Comparison of ENCODE assay signal across 12 cellular contexts in genomic region chr17:74605361-74605760, GRCh38. TPM values are rescaled to one million over a fixed set of nuclear protein-coding genes. Genes with fewer than 3 reads are reported as not detected.
A peak's percentile ranks its signal among the peaks of the same experiment; 100 is the strongest.
DNase-seq lines count a peak whose midpoint lies in the region; ATAC-seq and TF ChIP-seq lines count a peak whose summit lies in the region.
"Had no signal": no experiment of that assay in that cellular context is flagged by ENCODE, and none has a peak within 500 bp of the region (broad histone marks: within the 10 kb centered on the region; RNA-seq: fewer than 3 reads in every experiment).

No MANE protein-coding gene starts in this region.

- no peak overlapping the region for H3K4me2 ChIP-seq in IMR-90 (ENCODE audit: low read depth, low read length)

- H3K56ac ChIP-seq in IMR-90 (ENCODE audit: extremely low read depth, insufficient read depth, low read length) = no peak overlapping the region

- H3K4me1 ChIP-seq in IMR-90 (ENCODE audit: control insufficient read depth, insufficient read depth, low read length) = no peaks in the 10 kb centered on the region
- H3K4me1 ChIP-seq in mucosa of descending colon (ENCODE audit: low read depth) = no peaks in the 10 kb centered on the region

- no peak overlapping the region for H2BK20ac ChIP-seq in IMR-90 (ENCODE audit: low read depth, low read length)

- no peak overlapping the region for H2BK120ac ChIP-seq in IMR-90 (ENCODE audit: low read depth, low read length)

- no peaks in the 10 kb centered on the region for H4K20me1 ChIP-seq in IMR-90 (ENCODE audit: insufficient read depth, low read length)

- H2BK5ac ChIP-seq in IMR-90 (ENCODE audit: low read depth, low read length, poor library complexity, severe bottlenecking) = no peak overlapping the region

- H3K9me3 ChIP-seq in AG04450 (ENCODE audit: control insufficient read depth, insufficient read depth, low read length) (no peaks in the 10 kb centered on the region), IMR-90 (ENCODE audit: control insufficient read depth, insufficient read depth, low read length) (peaks cover 2% of the 10 kb centered on the region; the same call in 1 of the 2 replicates), mucosa of descending colon (no peaks in the 10 kb centered on the region)

- H3K4ac ChIP-seq in IMR-90 (ENCODE audit: low read depth, low read length) = no peak overlapping the region

- no peak overlapping the region for H3K9ac ChIP-seq in IMR-90 (ENCODE audit: low read depth, low read length)

- no peak overlapping the region for H3K23ac ChIP-seq in IMR-90 (ENCODE audit: low read depth, low read length)

- no peak overlapping the region for H4K8ac ChIP-seq in IMR-90 (ENCODE audit: low read depth in 2 of 2, low read length in 2 of 2)

- H4K91ac ChIP-seq in IMR-90 (ENCODE audit: insufficient read depth, low read depth, low read length) = no peak overlapping the region

- TF ChIP-seq CTCF in AG04450 (IDR thresholded peaks at IDR 0.05; ENCODE audit: low read depth, low read length) (no peak), IMR-90 (conservative IDR thresholded peaks at IDR 0.05; ENCODE audit: low read depth, low read length) (no peak), epithelial cell of esophagus (IDR thresholded peaks at IDR 0.05; ENCODE audit: insufficient read depth, low read depth, low read length, missing control alignments) (no peak), mucosa of descending colon (IDR thresholded peaks at IDR 0.05) (no peak)

- in situ Hi-C loops in IMR-90 (cut with MboI; ENCODE audit: low sequenced_read_pairs) = no loop called here

- no peak overlapping the region for H3K14ac ChIP-seq in IMR-90 (replicated peaks; ENCODE audit: low read depth, low read length)

- dilution Hi-C loops in IMR-90 (cut with HindIII; ENCODE audit: low sequenced_read_pairs, unreplicated experiment) = no loop called here

- no peak for TF ChIP-seq RAD21 in IMR-90 (IDR thresholded peaks at IDR 0.05; ENCODE audit: low read length)

- H4K5ac ChIP-seq in IMR-90 (ENCODE audit: low read depth, low read length) = no peak overlapping the region

- ATAC-seq in IMR-90 (ENCODE audit: low read depth) (peak; percentile 60; the same call in 1 of the 2 replicates), mucosa of descending colon (peak; percentile 34), HG02884 (IDR thresholded peaks at IDR 0.05; ENCODE audit: unreplicated experiment) (no peak), HG03457 (IDR thresholded peaks at IDR 0.05; ENCODE audit: unreplicated experiment) (no peak), HG03432 (IDR thresholded peaks at IDR 0.05; ENCODE audit: unreplicated experiment) (no peak)

- POLR2A ChIA-PET in AG04450 (lab: Yijun Ruan, JAX) (no interaction called here), IMR-90 (lab: Charles Lee; ENCODE audit: unreplicated experiment) (no interaction called here)

- H2AK9ac ChIP-seq in IMR-90 (replicated peaks; ENCODE audit: low read depth, low read length, poor library complexity) = no peak overlapping the region

- H3K36me3 ChIP-seq in IMR-90 (ENCODE audit: control insufficient read depth, insufficient read depth, low read length) (no peaks in the 10 kb centered on the region), mucosa of descending colon (ENCODE audit: low read depth) (no peaks in the 10 kb centered on the region)

- TF ChIP-seq POLR2A in IMR-90 (IDR thresholded peaks at IDR 0.05; ENCODE audit: low read depth, low read length) = no peak

- H3K18ac ChIP-seq in IMR-90 (ENCODE audit: low read depth, low read length) = no peak overlapping the region

- H3K79me1 ChIP-seq in IMR-90 (ENCODE audit: low read depth in 1 of 2, low read length in 2 of 2) = no peaks in the 10 kb centered on the region

- H2AFZ ChIP-seq in IMR-90 (replicated peaks; ENCODE audit: low read length, poor library complexity) = no peak overlapping the region

- H3K27me3 ChIP-seq in AG04450 (ENCODE audit: control insufficient read depth, insufficient read depth, low read length) (no peaks in the 10 kb centered on the region), IMR-90 (ENCODE audit: control insufficient read depth, insufficient read depth, low read length) (no peaks in the 10 kb centered on the region)

- no peaks in the 10 kb centered on the region for H3K9me1 ChIP-seq in IMR-90 (ENCODE audit: insufficient read depth, low read length)

- H2AK5ac ChIP-seq in IMR-90 (ENCODE audit: low read depth, low read length) = no peak overlapping the region

- H3K27ac ChIP-seq in AG04450 (ENCODE audit: low read depth, low read length) = no peak overlapping the region
- no peak overlapping the region for H3K27ac ChIP-seq in IMR-90 (ENCODE audit: insufficient read depth, low read length)
- H3K27ac ChIP-seq: SK-N-MC had no signal

- DNase-seq in AG04450 (ENCODE audit: low read depth, low spot score) = peak; percentile 3
- DNase-seq in IMR-90 = peak; percentile 41
- DNase-seq in epithelial cell of esophagus (ENCODE audit: low read depth) = peak; percentile 45
- no peak for DNase-seq in mucosa of descending colon
- DNase-seq in stimulated activated naive CD4-positive, alpha-beta T cell (lab: John Stamatoyannopoulos, UW) = no peak
- DNase-seq: Calu3, naive B cell, NCI-H1105 treated with DMSO at 0.1 percent for 48 hours had no signal

- no peak overlapping the region for H2BK15ac ChIP-seq in IMR-90 (ENCODE audit: low read depth, low read length)

- WGBS in IMR-90 (ENCODE audit: extremely low coverage in 2 of 2, insufficient read length in 1 of 2), 2 experiments = 50% methylated on average over 4 of the region's 10 CpGs; no CpG with 5 or more reads in 1 of the 2 experiments

- CTCF ChIA-PET in AG04450 (lab: Charles Lee) (no interaction called here), IMR-90 (lab: Yijun Ruan, JAX) (no interaction called here)

- BruUV-seq in IMR-90 (replicated peaks; lab: Mats Ljungman, UMichigan) = no TSS peak

- H3K4me3 ChIP-seq in AG04450 (ENCODE audit: low read depth, low read length) (no peak overlapping the region), IMR-90 (ENCODE audit: insufficient read depth, low read depth, low read length) (no peak overlapping the region), epithelial cell of esophagus (ENCODE audit: low read length) (no peak overlapping the region), mucosa of descending colon (no peak overlapping the region)
- H3K4me3 ChIP-seq: SK-N-MC had no signal

- intact Hi-C loops in IMR-90 (cut with micrococcal nuclease) (no loop called here), mucosa of descending colon (cut with DNase I, micrococcal nuclease) (no loop called here)

TF ChIP-seq in IMR-90, 13 proteins besides CTCF, POLR2A, EP300 and RAD21:
- TF ChIP-seq NFE2L2 (IDR thresholded peaks at IDR 0.05; ENCODE audit: low read depth, low read length) (no peak), BHLHE40 (IDR thresholded peaks at IDR 0.05; ENCODE audit: low read depth, low read length) (no peak), MAZ (IDR thresholded peaks at IDR 0.05; ENCODE audit: borderline replicate concordance, low read depth, low read length) (no peak), FOS (IDR thresholded peaks at IDR 0.05; ENCODE audit: low read depth, low read length) (peak; percentile 8; the same call in 1 of the 2 replicates), USF2 (IDR thresholded peaks at IDR 0.05; ENCODE audit: low read depth, low read length) (no peak), MXI1 (IDR thresholded peaks at IDR 0.05; ENCODE audit: borderline replicate concordance, low read depth, low read length) (no peak)

RNA-seq across cellular contexts. Expression of gene CD300LD, which starts 13.3 kb away (rescaled TPM):
- polyA plus RNA-seq in AG04450 (2011; rRNA removed) (not detected in 2 replicates), IMR-90 (2012; rRNA removed) (not detected in 2 replicates)
- not detected in 2 replicates for polyA minus RNA-seq in AG04450 (2011; rRNA and poly(A)+ RNA removed)
- total RNA-seq in IMR-90 (2012; rRNA removed) (not detected in 2 replicates), mucosa of descending colon (not detected)
- polyA plus RNA-seq in IMR-90 (2012; cell fraction: cytosol; rRNA removed) = not detected in 2 replicates
- polyA plus RNA-seq in IMR-90 (2012; cell fraction: nucleus; rRNA removed; ENCODE audit: low replicate concordance) = not detected in 2 replicates
- total RNA-seq: Calu3 had no signal

RNA-seq across cellular contexts. Expression of gene CD300E, which starts 18.2 kb away (rescaled TPM):
- not detected in 2 replicates for polyA plus RNA-seq in AG04450 (2011; rRNA removed)
- polyA minus RNA-seq in AG04450 (2011; rRNA and poly(A)+ RNA removed) = not detected in 2 replicates
- not detected in 2 replicates for total RNA-seq in IMR-90 (2012; rRNA removed)
- polyA plus RNA-seq in IMR-90 (2012; rRNA removed) = not detected in 2 replicates
- not detected in 2 replicates for polyA plus RNA-seq in IMR-90 (2012; cell fraction: cytosol; rRNA removed)
- not detected in 2 replicates for polyA plus RNA-seq in IMR-90 (2012; cell fraction: nucleus; rRNA removed; ENCODE audit: low replicate concordance)
- under 1 TPM in 2 of 3 donors, not detected in 1; 0.47 to 0.53 TPM for total RNA-seq in mucosa of descending colon
- total RNA-seq: Calu3 had no signal

RNA-seq across cellular contexts. Expression of gene CD300H, which starts 38.1 kb away (rescaled TPM):
- polyA plus RNA-seq in AG04450 (2011; rRNA removed) = not detected in 2 replicates
- not detected in 2 replicates for polyA minus RNA-seq in AG04450 (2011; rRNA and poly(A)+ RNA removed)
- not detected in 2 replicates for total RNA-seq in IMR-90 (2012; rRNA removed)
- polyA plus RNA-seq in IMR-90 (2012; rRNA removed) = not detected in 2 replicates
- polyA plus RNA-seq in IMR-90 (2012; cell fraction: cytosol; rRNA removed) = not detected in 2 replicates
- not detected in 2 replicates for polyA plus RNA-seq in IMR-90 (2012; cell fraction: nucleus; rRNA removed; ENCODE audit: low replicate concordance)
- total RNA-seq in mucosa of descending colon = not detected
- total RNA-seq: Calu3 had no signal

RNA-seq across cellular contexts. Expression of gene CD300C, which starts 59.4 kb away (rescaled TPM):
- not detected in 2 replicates for polyA plus RNA-seq in AG04450 (2011; rRNA removed)
- not detected in 2 replicates for polyA minus RNA-seq in AG04450 (2011; rRNA and poly(A)+ RNA removed)
- not detected in 2 replicates for total RNA-seq in IMR-90 (2012; rRNA removed)
- not detected in 2 replicates for polyA plus RNA-seq in IMR-90 (2012; rRNA removed)
- not detected in 2 replicates for polyA plus RNA-seq in IMR-90 (2012; cell fraction: cytosol; rRNA removed)
- polyA plus RNA-seq in IMR-90 (2012; cell fraction: nucleus; rRNA removed; ENCODE audit: low replicate concordance) = not detected in 2 replicates
- 1 to 10 TPM in 1 of 3 donors, under 1 TPM in 2; 0.26 to 1.7 (median 0.95) TPM for total RNA-seq in mucosa of descending colon
- total RNA-seq: Calu3 had no signal

Comparison
In these comparisons a context has a peak if more than half of its experiments do, and no peak if none do; other contexts are left out.
1. DNase-seq: peak in AG04450 (single experiment), IMR-90 (single experiment) and epithelial cell of esophagus (single experiment); none in mucosa of descending colon (0 of 3) and stimulated activated naive CD4-positive, alpha-beta T cell (0 of 6).
2. ATAC-seq: peak in IMR-90 (single experiment) and mucosa of descending colon (single experiment); none in HG02884 (single experiment), HG03457 (single experiment) and HG03432 (single experiment).